ENCODE assay signal across 13 cellular contexts in genomic region chr10:520402-520787, GRCh38.
DNase-seq lines count a peak whose midpoint lies in the region; ATAC-seq and TF ChIP-seq lines count a peak whose summit lies in the region.
"Had no signal": no experiment of that assay in that cellular context is flagged by ENCODE, and none has a peak within 500 bp of the region (broad histone marks: within the 10 kb centered on the region; RNA-seq: fewer than 3 reads in every experiment).

No MANE protein-coding gene starts in this region.

- no peak overlapping the region for H3K4me3 ChIP-seq in H7 (ENCODE audit: insufficient read depth, low read depth, low read length)
- H3K4me3 ChIP-seq in fibroblast of the aortic adventitia (ENCODE audit: low read depth, low read length), result no peak overlapping the region
- H3K4me3 ChIP-seq: ascending aorta, right lobe of liver, thoracic aorta had no signal

- peak; percentile 72 for DNase-seq in H7
- DNase-seq in fibroblast of the aortic adventitia (ENCODE audit: low read depth), result peak; percentile 42
- DNase-seq in sciatic nerve (ENCODE audit: low spot score), result peak; percentile 61
- DNase-seq in SHP77 (lab: John Stamatoyannopoulos, UW), result no peak
- DNase-seq: activated T-cell treated with anti-CD3 and anti-CD28 coated beads, Interleukin-2, amount 50 U/mL, for 1 hour; midbrain had no signal

- intact Hi-C loops in sciatic nerve (cut with DNase I), result no loop called here

- no peaks in the 10 kb centered on the region for H3K27me3 ChIP-seq in H7 (ENCODE audit: control insufficient read depth, insufficient read depth, low read length)
- H3K27me3 ChIP-seq: ascending aorta, right lobe of liver had no signal

- H3K36me3 ChIP-seq in H7 (replicated peaks; ENCODE audit: control insufficient read depth, insufficient read depth, low read length), result no peaks in the 10 kb centered on the region
- H3K36me3 ChIP-seq: ascending aorta, right lobe of liver, thoracic aorta had no signal

- TF ChIP-seq CTCF in fibroblast of the aortic adventitia (IDR thresholded peaks at IDR 0.05; ENCODE audit: insufficient read depth, low read length), result no peak

- ATAC-seq in sciatic nerve (peak; percentile 83), GM18868 (IDR thresholded peaks at IDR 0.05; ENCODE audit: unreplicated experiment) (no peak), HG03025 (IDR thresholded peaks at IDR 0.05; ENCODE audit: low FRiP score, unreplicated experiment) (no peak), GM18907 (IDR thresholded peaks at IDR 0.05; ENCODE audit: unreplicated experiment) (no peak)

TF ChIP-seq in PFSK-1, 5 proteins besides CTCF, POLR2A, EP300 and RAD21:
- TF ChIP-seq POLR2AphosphoS5 (IDR thresholded peaks at IDR 0.05; ENCODE audit: low read depth, low read length), result no peak
- TF ChIP-seq FOXP2 (optimal IDR thresholded peaks at IDR 0.05; ENCODE audit: borderline replicate concordance, extremely low read depth, extremely low read length, insufficient read depth), result peak; percentile 27

Comparison
In these comparisons a context has a peak if more than half of its experiments do, and no peak if none do; other contexts are left out.
1. DNase-seq: peak in H7 (single experiment), fibroblast of the aortic adventitia (single experiment) and sciatic nerve (single experiment); none in SHP77 (0 of 2).